Comparison of ENCODE assay signal across 2 cellular contexts in genomic region chr11:47161890-47162289, GRCh38.
TF ChIP-seq lines count a peak whose summit lies in the region.

No MANE protein-coding gene starts in this region.

TF ChIP-seq in IMR-90, 13 proteins besides CTCF, POLR2A, EP300 and RAD21 (continued from another document):
- TF ChIP-seq ELK1 (IDR thresholded peaks at IDR 0.05; ENCODE audit: borderline replicate concordance, low read depth, low read length) (no peak), FOS (IDR thresholded peaks at IDR 0.05; ENCODE audit: low read depth, low read length) (no peak), CHD1 (IDR thresholded peaks at IDR 0.05; ENCODE audit: low read depth, low read length) (no peak), BHLHE40 (IDR thresholded peaks at IDR 0.05; ENCODE audit: low read depth, low read length) (no peak), NFE2L2 (IDR thresholded peaks at IDR 0.05; ENCODE audit: low read depth, low read length) (no peak), MAZ (IDR thresholded peaks at IDR 0.05; ENCODE audit: borderline replicate concordance, low read depth, low read length) (no peak), MXI1 (IDR thresholded peaks at IDR 0.05; ENCODE audit: borderline replicate concordance, low read depth, low read length) (no peak), MAFK (IDR thresholded peaks at IDR 0.05; ENCODE audit: low read depth, low read length) (no peak), USF2 (IDR thresholded peaks at IDR 0.05; ENCODE audit: low read depth, low read length) (no peak), RCOR1 (IDR thresholded peaks at IDR 0.05; ENCODE audit: insufficient replicate concordance, low read length) (no peak), RFX5 (IDR thresholded peaks at IDR 0.05; ENCODE audit: low read depth, low read length) (no peak), SMC3 (IDR thresholded peaks at IDR 0.05; ENCODE audit: low read depth, low read length) (no peak)

TF ChIP-seq in neural cell, 6 proteins besides CTCF, POLR2A, EP300 and RAD21:
- no peak for TF ChIP-seq SMC3 (conservative IDR thresholded peaks at IDR 0.05; ENCODE audit: poor library complexity)
- no peak for TF ChIP-seq TAF1 (IDR thresholded peaks at IDR 0.05; ENCODE audit: low read depth)
- TF ChIP-seq EZH2 (IDR thresholded peaks at IDR 0.05; ENCODE audit: borderline replicate concordance, insufficient read depth, low read length, poor library complexity, severe bottlenecking) = no peak
- no peak for TF ChIP-seq POLR2AphosphoS5 (IDR thresholded peaks at IDR 0.05)
- TF ChIP-seq MXI1 (conservative IDR thresholded peaks at IDR 0.05; ENCODE audit: poor library complexity, severe bottlenecking) = no peak
- TF ChIP-seq REST (IDR thresholded peaks at IDR 0.05; ENCODE audit: borderline replicate concordance) = no peak
